In genomic region chr18:9915291-9916066, GRCh38 we compare ENCODE assay signal across 8 cellular contexts. TPM values are rescaled to one million over a fixed set of nuclear protein-coding genes. Genes with fewer than 3 reads are reported as not detected.
DNase-seq lines count a peak whose midpoint lies in the region; ATAC-seq, FAIRE-seq and TF ChIP-seq lines count a peak whose summit lies in the region.

No MANE protein-coding gene starts in this region.

- intact Hi-C loops in right cardiac atrium (cut with DNase I), result loop anchor here in 1 of 4 donors (10.0 kb wide), 1 partner anchor 111 kb away; no protein-coding TSS in a partner anchor

- peaks cover 8% of the 10 kb centered on the region for H3K4me1 ChIP-seq in right cardiac atrium (ENCODE audit: control insufficient read depth, insufficient read depth, low read length)
- H3K4me1 ChIP-seq in small intestine (ENCODE audit: control insufficient read depth in 2 of 2, insufficient read depth in 1 of 2, low read depth in 1 of 2, low read length in 1 of 2), result peaks cover 14 to 21% of the 10 kb centered on the region in 2 donors

- no peak for ATAC-seq in right cardiac atrium
- no peak for ATAC-seq in HG03469 (IDR thresholded peaks at IDR 0.05; ENCODE audit: unreplicated experiment)
- no peak for ATAC-seq in GM18861 (IDR thresholded peaks at IDR 0.05; ENCODE audit: unreplicated experiment)

- peak overlapping the region; percentile 97 for H3K4me3 Mint-ChIP-seq in HFFc6
- H3K4me3 Mint-ChIP-seq in activated CD4-positive, alpha-beta memory T cell treated with anti-CD3 and anti-CD28 coated beads, Interleukin-2, amount 10 ng/mL, durations not matched to agents 7 days and 5 days, result peak overlapping the region; percentile 79

- WGBS in right cardiac atrium, result 13% methylated on average over 5 of the region's 5 CpGs
- 3 to 9% (median 8%) methylated on average over 5 of the region's 5 CpGs for WGBS in small intestine, 3 donors

- peaks cover 8% of the 10 kb centered on the region; the same call in 1 of the 2 replicates for H3K9me3 Mint-ChIP-seq in HFFc6
- no peaks in the 10 kb centered on the region for H3K9me3 Mint-ChIP-seq in activated CD4-positive, alpha-beta memory T cell treated with anti-CD3 and anti-CD28 coated beads, Interleukin-2, amount 10 ng/mL, durations not matched to agents 7 days and 5 days

- H3K4me3 ChIP-seq in right cardiac atrium (ENCODE audit: low read length) (peak overlapping the region; percentile 90), small intestine (ENCODE audit: low read depth in 1 of 2, low read length in 2 of 2) (peak overlapping the region; percentile 100)

- H3K27me3 Mint-ChIP-seq in HFFc6 (ENCODE audit: insufficient read depth), result peaks cover 4% of the 10 kb centered on the region
- peaks cover 1% of the 10 kb centered on the region for H3K27me3 Mint-ChIP-seq in activated CD4-positive, alpha-beta memory T cell treated with anti-CD3 and anti-CD28 coated beads, Interleukin-2, amount 10 ng/mL, durations not matched to agents 7 days and 5 days

- POLR2A ChIA-PET in activated CD4-positive, alpha-beta memory T cell treated with anti-CD3 and anti-CD28 coated beads, Interleukin-2, amount 10 ng/mL, durations not matched to agents 7 days and 5 days (lab: Charles Lee), result interaction anchor here (0.8 to 2.6 kb wide), 21 partner anchors 8 to 1935 kb away, joined by 3 to 15 read pairs (median 4); partner anchors contain the start of gene TWSG1

- peak overlapping the region; percentile 87 for H3K27ac Mint-ChIP-seq in HFFc6
- peak overlapping the region; percentile 90 for H3K27ac Mint-ChIP-seq in activated CD4-positive, alpha-beta memory T cell treated with anti-CD3 and anti-CD28 coated beads, Interleukin-2, amount 10 ng/mL, durations not matched to agents 7 days and 5 days

- DNase-seq in HFFc6 (no peak), right cardiac atrium (no peak), small intestine (no peak), NCI-H748 treated with DMSO at 0.1 percent for 48 hours (lab: John Stamatoyannopoulos, UW) (no peak)
- no peak for DNase-seq in activated CD4-positive, alpha-beta memory T cell treated with anti-CD3 and anti-CD28 coated beads, Interleukin-2, amount 10 ng/mL, durations not matched to agents 7 days and 5 days
- DNase-seq in stimulated activated naive CD4-positive, alpha-beta T cell treated with Interleukin-2 at 50 U/mL for 16 hours (lab: John Stamatoyannopoulos, UW), result no peak

- FAIRE-seq in small intestine (lab: Jason Lieb, UNC), result no peak

- H3K27me3 ChIP-seq in right cardiac atrium (ENCODE audit: control insufficient read depth, insufficient read depth), result no peaks in the 10 kb centered on the region
- H3K27me3 ChIP-seq in small intestine (ENCODE audit: control insufficient read depth in 2 of 2, insufficient read depth in 2 of 2, low read length in 2 of 2), result no peaks in the 10 kb centered on the region

- H3K36me3 ChIP-seq in small intestine (ENCODE audit: control insufficient read depth in 2 of 2, insufficient read depth in 2 of 2, low read length in 2 of 2), result no peaks in the 10 kb centered on the region

- H3K9me3 ChIP-seq in right cardiac atrium (ENCODE audit: control insufficient read depth, low read length) (no peaks in the 10 kb centered on the region), small intestine (ENCODE audit: control insufficient read depth, low read depth) (no peaks in the 10 kb centered on the region)

- H3K36me3 Mint-ChIP-seq in HFFc6 (ENCODE audit: low read depth), result peaks cover 15% of the 10 kb centered on the region
- no peaks in the 10 kb centered on the region for H3K36me3 Mint-ChIP-seq in activated CD4-positive, alpha-beta memory T cell treated with anti-CD3 and anti-CD28 coated beads, Interleukin-2, amount 10 ng/mL, durations not matched to agents 7 days and 5 days (ENCODE audit: low read depth)

- H3K27ac ChIP-seq in right cardiac atrium (ENCODE audit: low read length) (peak overlapping the region; percentile 93), small intestine (ENCODE audit: low read depth in 1 of 2, low read length in 1 of 2) (peak overlapping the region; percentile 99)

- H3K4me1 Mint-ChIP-seq in HFFc6 (ENCODE audit: low read depth), result peaks cover 28% of the 10 kb centered on the region
- H3K4me1 Mint-ChIP-seq in activated CD4-positive, alpha-beta memory T cell treated with anti-CD3 and anti-CD28 coated beads, Interleukin-2, amount 10 ng/mL, durations not matched to agents 7 days and 5 days, result peaks cover 28% of the 10 kb centered on the region

- TF ChIP-seq CTCF in HFFc6 (IDR thresholded peaks at IDR 0.05), result no peak

- CTCF ChIA-PET in activated CD4-positive, alpha-beta memory T cell treated with anti-CD3 and anti-CD28 coated beads, Interleukin-2, amount 10 ng/mL, durations not matched to agents 7 days and 5 days (lab: Charles Lee), result interaction anchor here (0.8 to 1.7 kb wide), 4 partner anchors 9 to 300 kb away, joined by 3 to 5 read pairs (median 4); no protein-coding TSS in a partner anchor

RNA-seq across cellular contexts. Expression of gene VAPA, which starts 1.7 kb away (rescaled TPM):
- 100 to 1,000 TPM; 184 to 237 (median 206) TPM for total RNA-seq in HFFc6 (2021; fragmentation: NEBNext Ultra II Directional; extraction: Animal tissue kit (Norgen Biotek cat#: 25700))
- total RNA-seq in activated CD4-positive, alpha-beta memory T cell treated with anti-CD3 and anti-CD28 coated beads, Interleukin-2, amount 10 ng/mL, durations not matched to agents 7 days and 5 days, result 100 to 1,000 TPM; 132 to 142 TPM
- total RNA-seq in right cardiac atrium, result 100 to 1,000 TPM; 172 to 206 (median 204) TPM
- 199 TPM for polyA plus RNA-seq in right cardiac atrium
- polyA plus RNA-seq in small intestine, result 100 to 1,000 TPM; 129 to 165 (median 161) TPM

RNA-seq across cellular contexts. Expression of gene TXNDC2, which starts 29.7 kb away (rescaled TPM):
- total RNA-seq in HFFc6 (2021; fragmentation: NEBNext Ultra II Directional; extraction: Animal tissue kit (Norgen Biotek cat#: 25700)), result under 1 TPM in 3 of 6 experiments, not detected in 3; 0.14 to 0.34 (median 0.18) TPM
- total RNA-seq in activated CD4-positive, alpha-beta memory T cell treated with anti-CD3 and anti-CD28 coated beads, Interleukin-2, amount 10 ng/mL, durations not matched to agents 7 days and 5 days, result under 1 TPM in 1 of 2 experiments, not detected in 1; 0.30 TPM
- under 1 TPM in 2 of 4 donors, not detected in 2; 0.23 to 0.42 TPM for total RNA-seq in right cardiac atrium
- polyA plus RNA-seq in right cardiac atrium (not detected), small intestine (under 1 TPM in 1 of 3 donors, not detected in 2; 0.03 TPM)
